8 cellular contexts compared by ENCODE assay signal in genomic region chr7:72925546-72926120, GRCh38. TPM values are rescaled to one million over a fixed set of nuclear protein-coding genes. Genes with fewer than 3 reads are reported as not detected.
DNase-seq lines count a peak whose midpoint lies in the region; ATAC-seq and TF ChIP-seq lines count a peak whose summit lies in the region.

No MANE protein-coding gene starts in this region.

- intact Hi-C loops in colonic mucosa (cut with DNase I) = no loop called here

- H3K27me3 ChIP-seq in colonic mucosa (no peaks in the 10 kb centered on the region), muscle layer of duodenum (ENCODE audit: low read depth, low read length) (no peaks in the 10 kb centered on the region)

- H3K9ac ChIP-seq in colonic mucosa (ENCODE audit: low read depth in 2 of 2, low read length in 2 of 2) = peak overlapping the region; percentile 84 to 97

- no peaks in the 10 kb centered on the region for H3K36me3 ChIP-seq in colonic mucosa
- peaks cover 12 to 40% of the 10 kb centered on the region in 2 donors for H3K36me3 ChIP-seq in muscle layer of duodenum (ENCODE audit: control insufficient read depth in 1 of 2, insufficient read depth in 2 of 2, low read length in 2 of 2)

- no peak for ATAC-seq in GM19452 (IDR thresholded peaks at IDR 0.05; ENCODE audit: unreplicated experiment)
- no peak for ATAC-seq in GM18868 (IDR thresholded peaks at IDR 0.05; ENCODE audit: unreplicated experiment)

- no peak for TF ChIP-seq CTCF in colonic mucosa (IDR thresholded peaks at IDR 0.05)

- no peaks in the 10 kb centered on the region for H3K9me3 ChIP-seq in colonic mucosa
- H3K9me3 ChIP-seq in muscle layer of duodenum (ENCODE audit: control insufficient read depth in 1 of 2, low read length in 2 of 2) = no peaks in the 10 kb centered on the region

- H3K4me1 ChIP-seq in colonic mucosa (peaks cover 9% of the 10 kb centered on the region), muscle layer of duodenum (ENCODE audit: control insufficient read depth in 1 of 2, insufficient read depth in 2 of 2, low read length in 2 of 2) (peaks cover 7 to 20% of the 10 kb centered on the region in 2 donors)

- H3K4me3 ChIP-seq in colonic mucosa (peak overlapping the region; percentile 94), muscle layer of duodenum (ENCODE audit: low read depth in 1 of 2, low read length in 2 of 2) (peak overlapping the region; percentile 63 to 94)

- H3K27ac ChIP-seq in colonic mucosa (peak overlapping the region; percentile 86), muscle layer of duodenum (ENCODE audit: low read length) (peak overlapping the region; percentile 63)

- peak; percentile 5 for DNase-seq in GM19238 (ENCODE audit: insufficient read length, low spot score)
- peak; percentile 56 for DNase-seq in NAMALWA (ENCODE audit: low spot score)
- no peak for DNase-seq in colonic mucosa
- no peak for DNase-seq in RKO (ENCODE audit: low spot score)
- DNase-seq in SHP77 treated with DMSO at 0.1 percent for 48 hours (lab: John Stamatoyannopoulos, UW) = no peak

RNA-seq across cellular contexts. Expression of gene POM121, which starts 0.7 kb away (rescaled TPM):
- total RNA-seq in colonic mucosa = 10 to 100 TPM; 29.8 to 34.8 TPM

RNA-seq across cellular contexts. Expression of gene TRIM74, which starts 43.6 kb away (rescaled TPM):
- total RNA-seq in colonic mucosa = under 1 TPM; 0.32 to 0.72 TPM

Comparison
In these comparisons a context has a peak if more than half of its experiments do, and no peak if none do; other contexts are left out.
1. DNase-seq: peak in GM19238 (single experiment) and NAMALWA (single experiment); none in colonic mucosa (single experiment), RKO (single experiment) and SHP77 treated with DMSO at 0.1 percent for 48 hours (single experiment).